Comparison of ENCODE assay signal across 23 cellular contexts in genomic region chr18:14949800-14950415, GRCh38.
"Had no signal": no experiment of that assay in that cellular context is flagged by ENCODE, and none has a peak within 500 bp of the region (broad histone marks: within the 10 kb centered on the region; RNA-seq: fewer than 3 reads in every experiment).

No MANE protein-coding gene starts in this region.

- H3K27ac ChIP-seq: ascending aorta, coronary artery, gastroesophageal sphincter, lower lobe of right lung, pancreas, right lobe of liver, suprapubic skin, transverse colon had no signal

- H3K36me3 Mint-ChIP-seq: activated naive CD4-positive, alpha-beta T cell treated with anti-CD3 and anti-CD28 coated beads, Interleukin-2, amount 50 U/mL, for 24 hours; naive thymus-derived CD8-positive, alpha-beta T cell; T-cell had no signal

- H3K27ac Mint-ChIP-seq: activated CD4-positive, alpha-beta T cell treated with anti-CD3 and anti-CD28 coated beads, Interleukin-2, amount 10 ng/mL, durations not matched to agents 7 days and 5 days; activated CD8-positive, alpha-beta T cell treated with anti-CD3 and anti-CD28 coated beads, Interleukin-2, amount 10 ng/mL, durations not matched to agents 7 days and 5 days; activated naive CD4-positive, alpha-beta T cell treated with anti-CD3 and anti-CD28 coated beads, Interleukin-2, amount 50 U/mL, for 24 hours; stimulated activated naive CD8-positive, alpha-beta T cell treated with anti-CD3 and anti-CD28 coated beads, Interleukin-15, amount 100 ng/mL, for 72 hours; T-cell had no signal

- DNase-seq: activated CD4-positive, alpha-beta T cell treated with anti-CD3 and anti-CD28 coated beads, Interleukin-2, amount 10 ng/mL, durations not matched to agents 7 days and 5 days; activated CD8-positive, alpha-beta memory T cell treated with anti-CD3 and anti-CD28 coated beads, Interleukin-2, amount 50 U/mL, for 48 hours; activated CD8-positive, alpha-beta T cell treated with anti-CD3 and anti-CD28 coated beads, Interleukin-2, amount 10 ng/mL, durations not matched to agents 7 days and 5 days; activated effector memory CD4-positive, alpha-beta T cell treated with Interleukin-2 at 50 U/mL for 16 hours; activated T-cell treated with anti-CD3 and anti-CD28 coated beads, Interleukin-2, amount 50 U/mL, for 48 hours; effector CD4-positive, alpha-beta T cell; left colon; lower lobe of right lung; naive thymus-derived CD8-positive, alpha-beta T cell; pancreas; right lobe of liver; small intestine; stimulated activated CD4-positive, alpha-beta T cell treated with anti-CD3 and anti-CD28 coated beads, Interleukin-15, amount 100 ng/mL, for 24 hours; stimulated activated CD4-positive, alpha-beta T cell treated with anti-CD3 and anti-CD28 coated beads, Interleukin-2, amount 100 ng/mL, for 48 hours; stimulated activated naive CD8-positive, alpha-beta T cell treated with anti-CD3 and anti-CD28 coated beads, Interleukin-15, amount 100 ng/mL, for 72 hours; T-cell; T-helper 9 cell; transverse colon had no signal

- ATAC-seq: activated CD8-positive, alpha-beta T cell treated with anti-CD3 and anti-CD28 coated beads, Interleukin-2, amount 10 ng/mL, durations not matched to agents 7 days and 5 days; gastroesophageal sphincter; left colon; lower lobe of right lung; naive thymus-derived CD8-positive, alpha-beta T cell; pancreas; right lobe of liver; stimulated activated naive CD8-positive, alpha-beta T cell treated with anti-CD3 and anti-CD28 coated beads, Interleukin-15, amount 100 ng/mL, for 72 hours; T-cell had no signal

- H3K27me3 Mint-ChIP-seq: activated CD4-positive, alpha-beta T cell treated with anti-CD3 and anti-CD28 coated beads, Interleukin-2, amount 10 ng/mL, durations not matched to agents 7 days and 5 days; activated naive CD4-positive, alpha-beta T cell treated with anti-CD3 and anti-CD28 coated beads, Interleukin-2, amount 50 U/mL, for 24 hours; naive thymus-derived CD8-positive, alpha-beta T cell; stimulated activated naive CD8-positive, alpha-beta T cell treated with anti-CD3 and anti-CD28 coated beads, Interleukin-15, amount 100 ng/mL, for 72 hours had no signal

- H3K4me1 Mint-ChIP-seq: activated CD4-positive, alpha-beta T cell treated with anti-CD3 and anti-CD28 coated beads, Interleukin-2, amount 10 ng/mL, durations not matched to agents 7 days and 5 days; activated naive CD4-positive, alpha-beta T cell treated with anti-CD3 and anti-CD28 coated beads, Interleukin-2, amount 50 U/mL, for 24 hours; naive thymus-derived CD8-positive, alpha-beta T cell; stimulated activated naive CD8-positive, alpha-beta T cell treated with anti-CD3 and anti-CD28 coated beads, Interleukin-15, amount 100 ng/mL, for 72 hours; T-cell had no signal

- H3K4me1 ChIP-seq: ascending aorta, gastroesophageal sphincter, lower lobe of right lung, pancreas, right lobe of liver, suprapubic skin had no signal

- H3K4me3 ChIP-seq: ascending aorta, coronary artery, gastroesophageal sphincter, lower lobe of right lung, pancreas, right lobe of liver, suprapubic skin, transverse colon had no signal

- H3K27me3 ChIP-seq: ascending aorta, gastroesophageal sphincter, pancreas, right lobe of liver, suprapubic skin, transverse colon had no signal

- H3K36me3 ChIP-seq: ascending aorta, gastroesophageal sphincter, lower lobe of right lung, pancreas, right lobe of liver, suprapubic skin, transverse colon had no signal

- H3K4me3 Mint-ChIP-seq: activated CD4-positive, alpha-beta T cell treated with anti-CD3 and anti-CD28 coated beads, Interleukin-2, amount 10 ng/mL, durations not matched to agents 7 days and 5 days; activated CD8-positive, alpha-beta T cell treated with anti-CD3 and anti-CD28 coated beads, Interleukin-2, amount 10 ng/mL, durations not matched to agents 7 days and 5 days; activated naive CD4-positive, alpha-beta T cell treated with anti-CD3 and anti-CD28 coated beads, Interleukin-2, amount 50 U/mL, for 24 hours; naive thymus-derived CD8-positive, alpha-beta T cell; stimulated activated naive CD8-positive, alpha-beta T cell treated with anti-CD3 and anti-CD28 coated beads, Interleukin-15, amount 100 ng/mL, for 72 hours; T-cell had no signal

- H3K9me3 ChIP-seq: ascending aorta, gastroesophageal sphincter, pancreas had no signal

- H3K9me3 Mint-ChIP-seq: activated CD4-positive, alpha-beta T cell treated with anti-CD3 and anti-CD28 coated beads, Interleukin-2, amount 10 ng/mL, durations not matched to agents 7 days and 5 days; activated naive CD4-positive, alpha-beta T cell treated with anti-CD3 and anti-CD28 coated beads, Interleukin-2, amount 50 U/mL, for 24 hours; T-cell had no signal
